ENCODE assay signal across 1 cellular context in genomic region chr6:149751920-149752319, GRCh38.
A peak's percentile ranks its signal among the peaks of the same experiment; 100 is the strongest.
TF ChIP-seq lines count a peak whose summit lies in the region.

No MANE protein-coding gene starts in this region.

TF ChIP-seq in HepG2, 621 proteins besides CTCF, POLR2A, EP300 and RAD21:
- TF ChIP-seq ZNF121 (CRISPR knock-in tag; IDR thresholded peaks at IDR 0.05), result peak; percentile 85
